ENCODE assay signal across 1 cellular context in the genomic region with DNA sequence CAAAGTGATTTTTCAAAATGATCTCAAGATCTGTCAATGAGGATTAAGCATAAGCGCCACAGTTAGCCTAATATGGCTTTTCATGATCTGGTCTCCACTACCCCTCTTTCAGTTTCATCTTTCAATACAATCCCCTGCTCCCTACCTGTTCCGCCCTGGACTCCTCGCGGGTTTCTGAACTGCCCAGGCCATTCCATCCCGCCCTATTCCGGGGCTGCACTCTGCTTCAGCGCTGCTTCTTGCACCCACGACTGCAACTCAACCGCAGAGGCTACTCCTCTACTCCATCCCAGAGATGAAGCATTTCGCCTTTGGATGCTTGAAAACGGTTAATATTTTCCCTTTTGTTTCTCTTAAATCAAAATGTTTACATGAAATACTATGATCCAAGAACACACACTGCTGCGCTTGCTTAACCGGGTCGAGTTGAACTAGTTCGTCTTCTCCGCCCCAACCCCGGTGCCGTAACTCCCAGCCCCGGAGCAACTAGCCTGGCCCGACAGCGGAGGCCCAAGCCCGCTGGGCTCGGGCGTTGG.
A peak's percentile ranks its signal among the peaks of the same experiment; 100 is the strongest.
TF ChIP-seq lines count a peak whose summit lies in the region.

No MANE protein-coding gene starts in this region.

TF ChIP-seq in K562, 482 proteins besides CTCF, POLR2A, EP300 and RAD21 (continued from another document):
- no peak for TF ChIP-seq MCM2 (IDR thresholded peaks at IDR 0.05; ENCODE audit: low read depth)
- no peak for TF ChIP-seq MAFG (tag; conservative IDR thresholded peaks at IDR 0.05)
- no peak for TF ChIP-seq ZKSCAN1 (IDR thresholded peaks at IDR 0.05; ENCODE audit: low read depth, low read length)
- no peak for TF ChIP-seq TEAD4 (IDR thresholded peaks at IDR 0.05; ENCODE audit: low read length)
- TF ChIP-seq TEAD4 (CRISPR knock-in tag; IDR thresholded peaks at IDR 0.05; ENCODE audit: borderline replicate concordance): no peak; the same call in 1 of the 2 replicates
- TF ChIP-seq, protein P1, sequence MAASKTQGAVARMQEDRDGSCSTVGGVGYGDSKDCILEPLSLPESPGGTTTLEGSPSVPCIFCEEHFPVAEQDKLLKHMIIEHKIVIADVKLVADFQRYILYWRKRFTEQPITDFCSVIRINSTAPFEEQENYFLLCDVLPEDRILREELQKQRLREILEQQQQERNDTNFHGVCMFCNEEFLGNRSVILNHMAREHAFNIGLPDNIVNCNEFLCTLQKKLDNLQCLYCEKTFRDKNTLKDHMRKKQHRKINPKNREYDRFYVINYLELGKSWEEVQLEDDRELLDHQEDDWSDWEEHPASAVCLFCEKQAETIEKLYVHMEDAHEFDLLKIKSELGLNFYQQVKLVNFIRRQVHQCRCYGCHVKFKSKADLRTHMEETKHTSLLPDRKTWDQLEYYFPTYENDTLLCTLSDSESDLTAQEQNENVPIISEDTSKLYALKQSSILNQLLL (CRISPR knock-in tag; IDR thresholded peaks at IDR 0.05; ENCODE audit: borderline replicate concordance): no peak
- no peak for TF ChIP-seq NFE2L1 (tag; IDR thresholded peaks at IDR 0.05; ENCODE audit: borderline replicate concordance, low read depth)
- no peak for TF ChIP-seq TBL1XR1 (IDR thresholded peaks at IDR 0.05; ENCODE audit: low read length in 2 of 2)
- no peak for TF ChIP-seq ELF2 (CRISPR knock-in tag; IDR thresholded peaks at IDR 0.05)
- TF ChIP-seq MBD2 (IDR thresholded peaks at IDR 0.05; ENCODE audit: borderline replicate concordance, low read depth): no peak
- TF ChIP-seq, protein P2, sequence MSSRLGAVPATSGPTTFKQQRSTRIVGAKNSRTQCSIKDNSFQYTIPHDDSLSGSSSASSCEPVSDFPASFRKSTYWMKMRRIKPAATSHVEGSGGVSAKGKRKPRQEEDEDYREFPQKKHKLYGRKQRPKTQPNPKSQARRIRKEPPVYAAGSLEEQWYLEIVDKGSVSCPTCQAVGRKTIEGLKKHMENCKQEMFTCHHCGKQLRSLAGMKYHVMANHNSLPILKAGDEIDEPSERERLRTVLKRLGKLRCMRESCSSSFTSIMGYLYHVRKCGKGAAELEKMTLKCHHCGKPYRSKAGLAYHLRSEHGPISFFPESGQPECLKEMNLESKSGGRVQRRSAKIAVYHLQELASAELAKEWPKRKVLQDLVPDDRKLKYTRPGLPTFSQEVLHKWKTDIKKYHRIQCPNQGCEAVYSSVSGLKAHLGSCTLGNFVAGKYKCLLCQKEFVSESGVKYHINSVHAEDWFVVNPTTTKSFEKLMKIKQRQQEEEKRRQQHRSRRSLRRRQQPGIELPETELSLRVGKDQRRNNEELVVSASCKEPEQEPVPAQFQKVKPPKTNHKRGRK (tag; IDR thresholded peaks at IDR 0.05): no peak
- no peak for TF ChIP-seq JUND (IDR thresholded peaks at IDR 0.05; ENCODE audit: borderline replicate concordance, low read depth, low read length)
- no peak for TF ChIP-seq JUND (tag; IDR thresholded peaks at IDR 0.05; ENCODE audit: borderline replicate concordance, low read depth, low read length)
- TF ChIP-seq ESRRB (CRISPR knock-in tag; IDR thresholded peaks at IDR 0.05; ENCODE audit: borderline replicate concordance): no peak
- TF ChIP-seq NCOA2 (IDR thresholded peaks at IDR 0.05; ENCODE audit: partially characterized antibody in 2 of 2): no peak
- TF ChIP-seq, protein P3, sequence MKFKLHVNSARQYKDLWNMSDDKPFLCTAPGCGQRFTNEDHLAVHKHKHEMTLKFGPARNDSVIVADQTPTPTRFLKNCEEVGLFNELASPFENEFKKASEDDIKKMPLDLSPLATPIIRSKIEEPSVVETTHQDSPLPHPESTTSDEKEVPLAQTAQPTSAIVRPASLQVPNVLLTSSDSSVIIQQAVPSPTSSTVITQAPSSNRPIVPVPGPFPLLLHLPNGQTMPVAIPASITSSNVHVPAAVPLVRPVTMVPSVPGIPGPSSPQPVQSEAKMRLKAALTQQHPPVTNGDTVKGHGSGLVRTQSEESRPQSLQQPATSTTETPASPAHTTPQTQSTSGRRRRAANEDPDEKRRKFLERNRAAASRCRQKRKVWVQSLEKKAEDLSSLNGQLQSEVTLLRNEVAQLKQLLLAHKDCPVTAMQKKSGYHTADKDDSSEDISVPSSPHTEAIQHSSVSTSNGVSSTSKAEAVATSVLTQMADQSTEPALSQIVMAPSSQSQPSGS (CRISPR knock-in tag; IDR thresholded peaks at IDR 0.05): no peak
- no peak for TF ChIP-seq ATF1 (CRISPR knock-in tag; IDR thresholded peaks at IDR 0.05)
- no peak for TF ChIP-seq ATF1 (tag; IDR thresholded peaks at IDR 0.05)
- no peak for TF ChIP-seq SAFB2 (IDR thresholded peaks at IDR 0.05; ENCODE audit: borderline replicate concordance, low read depth, low read length, severe bottlenecking)
- TF ChIP-seq TAF15 (IDR thresholded peaks at IDR 0.05; ENCODE audit: low read depth, low read length): no peak
- TF ChIP-seq CC2D1A (IDR thresholded peaks at IDR 0.05): no peak
- TF ChIP-seq, protein P4, sequence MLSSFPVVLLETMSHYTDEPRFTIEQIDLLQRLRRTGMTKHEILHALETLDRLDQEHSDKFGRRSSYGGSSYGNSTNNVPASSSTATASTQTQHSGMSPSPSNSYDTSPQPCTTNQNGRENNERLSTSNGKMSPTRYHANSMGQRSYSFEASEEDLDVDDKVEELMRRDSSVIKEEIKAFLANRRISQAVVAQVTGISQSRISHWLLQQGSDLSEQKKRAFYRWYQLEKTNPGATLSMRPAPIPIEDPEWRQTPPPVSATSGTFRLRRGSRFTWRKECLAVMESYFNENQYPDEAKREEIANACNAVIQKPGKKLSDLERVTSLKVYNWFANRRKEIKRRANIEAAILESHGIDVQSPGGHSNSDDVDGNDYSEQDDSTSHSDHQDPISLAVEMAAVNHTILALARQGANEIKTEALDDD (IDR thresholded peaks at IDR 0.05): peak; percentile 93
- no peak for TF ChIP-seq NR2F6 (CRISPR knock-in tag; IDR thresholded peaks at IDR 0.05)
- TF ChIP-seq, protein P5, sequence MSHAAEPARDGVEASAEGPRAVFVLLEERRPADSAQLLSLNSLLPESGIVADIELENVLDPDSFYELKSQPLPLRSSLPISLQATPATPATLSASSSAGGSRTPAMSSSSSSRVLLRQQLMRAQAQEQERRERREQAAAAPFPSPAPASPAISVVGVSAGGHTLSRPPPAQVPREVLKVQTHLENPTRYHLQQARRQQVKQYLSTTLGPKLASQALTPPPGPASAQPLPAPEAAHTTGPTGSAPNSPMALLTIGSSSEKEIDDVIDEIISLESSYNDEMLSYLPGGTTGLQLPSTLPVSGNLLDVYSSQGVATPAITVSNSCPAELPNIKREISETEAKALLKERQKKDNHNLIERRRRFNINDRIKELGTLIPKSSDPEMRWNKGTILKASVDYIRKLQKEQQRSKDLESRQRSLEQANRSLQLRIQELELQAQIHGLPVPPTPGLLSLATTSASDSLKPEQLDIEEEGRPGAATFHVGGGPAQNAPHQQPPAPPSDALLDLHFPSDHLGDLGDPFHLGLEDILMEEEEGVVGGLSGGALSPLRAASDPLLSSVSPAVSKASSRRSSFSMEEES (CRISPR knock-in tag; IDR thresholded peaks at IDR 0.05): no peak
- no peak for TF ChIP-seq SRSF3 (IDR thresholded peaks at IDR 0.05; ENCODE audit: insufficient read depth, low read length)
- TF ChIP-seq, protein P6, sequence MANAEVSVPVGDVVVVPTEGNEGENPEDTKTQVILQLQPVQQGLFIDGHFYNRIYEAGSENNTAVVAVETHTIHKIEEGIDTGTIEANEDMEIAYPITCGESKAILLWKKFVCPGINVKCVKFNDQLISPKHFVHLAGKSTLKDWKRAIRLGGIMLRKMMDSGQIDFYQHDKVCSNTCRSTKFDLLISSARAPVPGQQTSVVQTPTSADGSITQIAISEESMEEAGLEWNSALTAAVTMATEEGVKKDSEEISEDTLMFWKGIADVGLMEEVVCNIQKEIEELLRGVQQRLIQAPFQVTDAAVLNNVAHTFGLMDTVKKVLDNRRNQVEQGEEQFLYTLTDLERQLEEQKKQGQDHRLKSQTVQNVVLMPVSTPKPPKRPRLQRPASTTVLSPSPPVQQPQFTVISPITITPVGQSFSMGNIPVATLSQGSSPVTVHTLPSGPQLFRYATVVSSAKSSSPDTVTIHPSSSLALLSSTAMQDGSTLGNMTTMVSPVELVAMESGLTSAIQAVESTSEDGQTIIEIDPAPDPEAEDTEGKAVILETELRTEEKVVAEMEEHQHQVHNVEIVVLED (CRISPR knock-in tag; IDR thresholded peaks at IDR 0.05): no peak
- no peak for TF ChIP-seq HDGF (IDR thresholded peaks at IDR 0.05)
- TF ChIP-seq SMARCB1 (IDR thresholded peaks at IDR 0.05; ENCODE audit: insufficient read length, low read depth): no peak
- TF ChIP-seq HCFC1 (IDR thresholded peaks at IDR 0.05; ENCODE audit: low read depth, low read length): no peak
- TF ChIP-seq CHD1 (IDR thresholded peaks at IDR 0.05; ENCODE audit: low read length): peak; percentile 32
